ENCODE assay signal across 31 cellular contexts in the genomic region with DNA sequence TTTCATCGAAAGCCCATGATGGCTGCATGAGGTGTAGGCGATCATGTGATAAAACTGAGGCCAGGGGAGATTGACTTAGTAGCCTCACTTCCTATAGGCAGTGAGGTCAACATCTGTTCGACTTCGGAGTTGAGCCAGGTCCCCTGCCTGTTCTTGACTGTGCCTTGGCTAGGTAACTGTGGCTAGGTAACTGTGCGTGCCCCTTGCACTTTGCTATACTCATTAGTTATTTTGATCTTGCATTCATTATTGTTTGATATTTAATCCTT. TPM values are rescaled to one million over a fixed set of nuclear protein-coding genes. Genes with fewer than 3 reads are reported as not detected.
"Had no signal": no experiment of that assay in that cellular context is flagged by ENCODE, and none has a peak within 500 bp of the region (broad histone marks: within the 10 kb centered on the region; RNA-seq: fewer than 3 reads in every experiment).

No MANE protein-coding gene starts in this region.

- H3K27me3 ChIP-seq: ascending aorta, cardiac muscle cell, Peyer's patch had no signal

- ATAC-seq: activated CD8-positive, alpha-beta T cell treated with anti-CD3 and anti-CD28 coated beads, Interleukin-2, amount 10 ng/mL, durations not matched to agents 7 days and 5 days; activated naive CD4-positive, alpha-beta T cell treated with anti-CD3 and anti-CD28 coated beads, Interleukin-2, amount 50 U/mL, for 72 hours; activated naive CD8-positive, alpha-beta T cell treated with anti-CD3 and anti-CD28 coated beads, Interleukin-2, amount 50 U/mL, for 24 hours had no signal

- H3K4me3 Mint-ChIP-seq: activated CD8-positive, alpha-beta T cell treated with anti-CD3 and anti-CD28 coated beads, Interleukin-2, amount 10 ng/mL, durations not matched to agents 7 days and 5 days; activated naive CD8-positive, alpha-beta T cell treated with anti-CD3 and anti-CD28 coated beads, Interleukin-2, amount 50 U/mL, for 24 hours; brain; T-helper 1 cell treated with Interleukin-12 subunit alpha and Interleukin-12 subunit beta and Interleukin-4 antibody, amounts not matched to agents 30 μg/mL and 1 μg/mL, for 36 hours had no signal

- H3K27ac ChIP-seq: ascending aorta, cardiac muscle cell had no signal

- H3K27ac Mint-ChIP-seq: activated CD8-positive, alpha-beta T cell treated with anti-CD3 and anti-CD28 coated beads, Interleukin-2, amount 10 ng/mL, durations not matched to agents 7 days and 5 days; activated naive CD4-positive, alpha-beta T cell treated with anti-CD3 and anti-CD28 coated beads, Interleukin-2, amount 50 U/mL, for 72 hours; activated naive CD8-positive, alpha-beta T cell treated with anti-CD3 and anti-CD28 coated beads, Interleukin-2, amount 50 U/mL, for 24 hours; brain; T-helper 1 cell treated with Interleukin-12 subunit alpha and Interleukin-12 subunit beta and Interleukin-4 antibody, amounts not matched to agents 30 μg/mL and 1 μg/mL, for 36 hours had no signal

- DNase-seq: activated CD4-positive, alpha-beta T cell treated with anti-CD3 and anti-CD28 coated beads for 48 hours; activated CD4-positive, alpha-beta T cell treated with anti-CD3 and anti-CD28 coated beads, Interleukin-2, amount 50 U/mL, for 4 hours; activated CD4-positive, CD25-positive, alpha-beta regulatory T cell treated with anti-CD3 and anti-CD28 coated beads, Interleukin-2, amount 50 U/mL, for 72 hours; activated CD8-positive, alpha-beta memory T cell treated with anti-CD3 and anti-CD28 coated beads, Interleukin-2, amount 50 U/mL, for 48 hours; activated CD8-positive, alpha-beta T cell treated with anti-CD3 and anti-CD28 coated beads, Interleukin-2, amount 10 ng/mL, durations not matched to agents 7 days and 5 days; activated effector memory CD4-positive, alpha-beta T cell treated with Interleukin-2 at 50 U/mL for 16 hours; activated naive CD4-positive, alpha-beta T cell treated with Interleukin-2 at 50 U/mL for 16 hours; activated naive CD8-positive, alpha-beta T cell treated with anti-CD3 and anti-CD28 coated beads, Interleukin-2, amount 50 U/mL, for 24 hours; activated T-cell treated with anti-CD3 and anti-CD28 coated beads, Interleukin-2, amount 50 U/mL, for 1 hour; amniotic stem cell; cerebellar nuclear complex; KG1; NCI-H1048; NCI-H1417; NCI-H1930; NCI-H2171; NCI-H2227 treated with DMSO at 0.1 percent for 48 hours; NCI-H526; NCI-H774; NK-92 treated with Interleukin-12 subunit alpha and Interleukin-12 subunit beta, amount 100 ng/mL, for 24 hours; SHP77 treated with DMSO at 0.1 percent for 48 hours had no signal

- H3K9me3 Mint-ChIP-seq: activated naive CD4-positive, alpha-beta T cell treated with anti-CD3 and anti-CD28 coated beads, Interleukin-2, amount 50 U/mL, for 72 hours; activated naive CD8-positive, alpha-beta T cell treated with anti-CD3 and anti-CD28 coated beads, Interleukin-2, amount 50 U/mL, for 24 hours; T-helper 1 cell treated with Interleukin-12 subunit alpha and Interleukin-12 subunit beta and Interleukin-4 antibody, amounts not matched to agents 30 μg/mL and 1 μg/mL, for 36 hours had no signal

- H3K27me3 Mint-ChIP-seq: activated naive CD8-positive, alpha-beta T cell treated with anti-CD3 and anti-CD28 coated beads, Interleukin-2, amount 50 U/mL, for 24 hours had no signal

- H3K9me3 ChIP-seq: ascending aorta, Peyer's patch had no signal

- H3K4me3 ChIP-seq: ascending aorta, cardiac muscle cell, Peyer's patch had no signal

- H3K36me3 ChIP-seq: ascending aorta, cardiac muscle cell, Peyer's patch had no signal

- H3K36me3 Mint-ChIP-seq: activated naive CD4-positive, alpha-beta T cell treated with anti-CD3 and anti-CD28 coated beads, Interleukin-2, amount 50 U/mL, for 72 hours had no signal

RNA-seq across cellular contexts. Expression of a gene that starts 55.0 kb away (rescaled TPM):
- total RNA-seq: activated CD8-positive, alpha-beta T cell treated with anti-CD3 and anti-CD28 coated beads, Interleukin-2, amount 10 ng/mL, durations not matched to agents 7 days and 5 days; activated naive CD4-positive, alpha-beta T cell treated with anti-CD3 and anti-CD28 coated beads, Interleukin-2, amount 50 U/mL, for 72 hours; ascending aorta; cardiac muscle cell; LHCN-M2; M059J; NCI-H460; Peyer's patch; SK-MEL-5 had no signal
- polyA plus RNA-seq: cardiac muscle cell had no signal
